ENCODE assay signal across 8 cellular contexts in the genomic region with DNA sequence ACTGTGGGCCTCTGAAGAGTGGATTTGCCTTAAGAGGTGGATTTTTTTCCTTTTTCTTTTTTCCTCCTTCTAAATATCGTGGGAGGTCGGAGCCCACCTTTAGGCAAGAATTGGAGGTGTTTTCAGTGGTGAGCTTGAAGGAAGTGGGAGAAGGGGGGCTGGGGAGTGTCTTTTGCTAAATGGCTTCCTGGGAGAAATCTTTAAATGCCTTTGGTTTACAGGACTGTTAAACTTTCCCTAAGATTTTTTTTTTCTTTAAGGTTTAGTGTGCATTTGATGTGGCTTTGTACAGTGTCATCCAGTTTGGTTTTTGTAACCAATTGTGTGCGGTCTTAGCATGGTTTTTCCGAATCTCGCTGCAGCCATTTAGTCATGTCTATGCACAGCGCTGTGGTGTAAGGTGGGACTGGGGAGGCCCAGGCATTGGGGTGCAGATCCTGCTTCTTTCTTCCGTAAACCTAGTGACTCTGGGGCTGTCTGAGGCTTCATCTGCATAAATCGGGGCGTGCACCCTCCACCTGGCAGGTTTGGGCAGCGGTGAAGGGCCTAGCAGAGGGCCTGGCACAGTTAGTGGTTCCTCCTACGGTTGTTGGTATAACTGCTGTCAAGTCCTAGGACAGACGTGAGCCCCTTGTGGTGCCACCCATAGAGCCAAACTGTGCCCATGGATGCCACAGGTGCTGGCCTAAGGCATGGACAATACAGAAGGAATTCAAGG. TPM values are rescaled to one million over a fixed set of nuclear protein-coding genes. Genes with fewer than 3 reads are reported as not detected.
A peak's percentile ranks its signal among the peaks of the same experiment; 100 is the strongest.
DNase-seq lines count a peak whose midpoint lies in the region; ATAC-seq and TF ChIP-seq lines count a peak whose summit lies in the region.

No MANE protein-coding gene starts in this region.

- H3K4me3 ChIP-seq in heart left ventricle = peak overlapping the region; percentile 58 to 96 (median 80)
- peak overlapping the region; percentile 74 for H3K4me3 ChIP-seq in skeletal muscle cell (ENCODE audit: low read depth, low read length)

- ATAC-seq in heart left ventricle = peak in 3 of 4 donors; percentile 3 to 24 (median 16)

- intact Hi-C loops in heart left ventricle (cut with DNase I) = loop anchor here in 3 of 10 donors (5.0 to 10.0 kb wide), 2 partner anchors 37 to 80 kb away; no protein-coding TSS in a partner anchor

- H3K4me1 ChIP-seq in heart left ventricle = peaks cover 8 to 63% (median 54%) of the 10 kb centered on the region in 12 donors

- peak overlapping the region; percentile 91 to 99 (median 96) for H3K27ac ChIP-seq in heart left ventricle

- peak; percentile 43 for DNase-seq in SIG-M5 treated with dmso at 0.1 percent for 504 hours (lab: John Stamatoyannopoulos, UW; ENCODE audit: unreplicated experiment)
- DNase-seq in SIG-M5 (lab: John Stamatoyannopoulos, UW) = no peak
- peak; percentile 93 for DNase-seq in RPMI8226
- peak; percentile 18 to 53 (median 38) for DNase-seq in activated naive CD4-positive, alpha-beta T cell (lab: John Stamatoyannopoulos, UW)
- DNase-seq in heart left ventricle = no peak
- DNase-seq in skeletal muscle cell (ENCODE audit: low read depth) = no peak
- no peak for DNase-seq in GF-D8 (lab: John Stamatoyannopoulos, UW)
- DNase-seq in Ammon's horn (ENCODE audit: low spot score) = no peak

- no peaks in the 10 kb centered on the region for H3K9me3 ChIP-seq in heart left ventricle

- TF ChIP-seq CTCF in heart left ventricle (IDR thresholded peaks at IDR 0.05) = no peak

- TF ChIP-seq POLR2A in heart left ventricle (IDR thresholded peaks at IDR 0.05) = no peak

- no peaks in the 10 kb centered on the region for H3K27me3 ChIP-seq in heart left ventricle

- WGBS in heart left ventricle, 4 donors = 3 to 10% (median 5%) methylated on average over 12 of the region's 12 CpGs

- no peaks in the 10 kb centered on the region for H3K36me3 ChIP-seq in heart left ventricle

RNA-seq across cellular contexts. Expression of gene PRRC2B, which starts 1.3 kb away (rescaled TPM):
- 100 to 1,000 TPM in 8 of 9 donors, 10 to 100 TPM in 1; 88.2 to 193 (median 126) TPM for total RNA-seq in heart left ventricle
- polyA plus RNA-seq in heart left ventricle = 10 to 100 TPM; 59.9 to 71.2 TPM

Comparison
In these comparisons a context has a peak if more than half of its experiments do, and no peak if none do; other contexts are left out.
1. DNase-seq: peak in SIG-M5 treated with dmso at 0.1 percent for 504 hours (single experiment), RPMI8226 (single experiment) and activated naive CD4-positive, alpha-beta T cell (4 of 4); none in SIG-M5 (single experiment), heart left ventricle (0 of 5), skeletal muscle cell (single experiment), GF-D8 (single experiment) and Ammon's horn (single experiment).